ENCODE assay signal across 21 cellular contexts in genomic region chr7:111088328-111088727, GRCh38. TPM values are rescaled to one million over a fixed set of nuclear protein-coding genes. Genes with fewer than 3 reads are reported as not detected.
DNase-seq lines count a peak whose midpoint lies in the region; ATAC-seq and TF ChIP-seq lines count a peak whose summit lies in the region.
"Had no signal": no experiment of that assay in that cellular context is flagged by ENCODE, and none has a peak within 500 bp of the region (broad histone marks: within the 10 kb centered on the region; RNA-seq: fewer than 3 reads in every experiment).

No MANE protein-coding gene starts in this region.

- no peaks in the 10 kb centered on the region for H3K27me3 ChIP-seq in SK-N-SH (ENCODE audit: insufficient read depth)

- H3F3A ChIP-seq in SK-N-SH (replicated peaks; ENCODE audit: insufficient read depth), result peaks cover 4% of the 10 kb centered on the region

- peaks cover 5 to 8% of the 10 kb centered on the region in 2 experiments; a peak in 2 of 4 replicates for H3K4me1 ChIP-seq in SK-N-SH (ENCODE audit: control insufficient read depth in 1 of 2, insufficient read depth in 2 of 2, low read depth in 1 of 2, low read length in 1 of 2)

- H2AFZ ChIP-seq in SK-N-SH (ENCODE audit: low read depth), result no peak overlapping the region

- no peak overlapping the region for H3K27ac ChIP-seq in SK-N-SH (ENCODE audit: low read depth in 2 of 2, low read length in 1 of 2)
- H3K27ac ChIP-seq: 22Rv1 had no signal

- no peak overlapping the region for H3K4me3 Mint-ChIP-seq in activated naive CD4-positive, alpha-beta T cell treated with anti-CD3 and anti-CD28 coated beads, Interleukin-2, amount 10 ng/mL, durations not matched to agents 7 days and 5 days
- H3K4me3 Mint-ChIP-seq in activated T-helper 2 cell treated with anti-CD3 and anti-CD28 coated beads, Interferon-gamma antibody, Interleukin-2, Interleukin-4, amounts not matched to agents 10 μg/mL and 5 μg/mL and 100 μg/mL, durations not matched to agents 14 hours and 24 hours and 36 hours (ENCODE audit: low read depth), result no peak overlapping the region
- peak overlapping the region; percentile 30 to 62 for H3K4me3 Mint-ChIP-seq in stimulated activated naive CD8-positive, alpha-beta T cell treated with anti-CD3 and anti-CD28 coated beads, Interleukin-15, amount 100 ng/mL, for 72 hours
- H3K4me3 Mint-ChIP-seq: B cell; CD4-positive, CD25-positive, alpha-beta regulatory T cell had no signal

- H3K9me2 ChIP-seq in SK-N-SH, result no peaks in the 10 kb centered on the region

- peaks cover 60% of the 10 kb centered on the region for H3K4me1 Mint-ChIP-seq in activated naive CD4-positive, alpha-beta T cell treated with anti-CD3 and anti-CD28 coated beads, Interleukin-2, amount 10 ng/mL, durations not matched to agents 7 days and 5 days
- H3K4me1 Mint-ChIP-seq in activated T-helper 2 cell treated with anti-CD3 and anti-CD28 coated beads, Interferon-gamma antibody, Interleukin-2, Interleukin-4, amounts not matched to agents 10 μg/mL and 5 μg/mL and 100 μg/mL, durations not matched to agents 14 hours and 24 hours and 36 hours (ENCODE audit: low read depth), result peaks cover 72% of the 10 kb centered on the region
- peaks cover 60% of the 10 kb centered on the region for H3K4me1 Mint-ChIP-seq in stimulated activated naive CD8-positive, alpha-beta T cell treated with anti-CD3 and anti-CD28 coated beads, Interleukin-15, amount 100 ng/mL, for 72 hours

- TF ChIP-seq RAD21 in SK-N-SH (IDR thresholded peaks at IDR 0.05; ENCODE audit: low read length), result no peak

- H3K4me3 ChIP-seq in SK-N-SH (ENCODE audit: low read depth in 2 of 2, low read length in 1 of 2), result no peak overlapping the region

- CTCF ChIA-PET in SK-N-SH (lab: Yijun Ruan, JAX), result no interaction called here
- CTCF ChIA-PET in activated naive CD4-positive, alpha-beta T cell treated with anti-CD3 and anti-CD28 coated beads, Interleukin-2, amount 10 ng/mL, durations not matched to agents 7 days and 5 days (lab: Charles Lee), result interaction anchor here (1.0 to 1.4 kb wide), 2 partner anchors 10 to 59 kb away, joined by 3 read pairs; no protein-coding TSS in a partner anchor

- no peak overlapping the region for H3K9ac ChIP-seq in SK-N-SH

- 96% methylated on average over 1 of the region's 1 CpG for WGBS in SK-N-SH (ENCODE audit: low lambda C conversion rate)

- H3K9me3 Mint-ChIP-seq in activated naive CD4-positive, alpha-beta T cell treated with anti-CD3 and anti-CD28 coated beads, Interleukin-2, amount 10 ng/mL, durations not matched to agents 7 days and 5 days, result peaks cover 5% of the 10 kb centered on the region
- peaks cover 9% of the 10 kb centered on the region for H3K9me3 Mint-ChIP-seq in activated T-helper 2 cell treated with anti-CD3 and anti-CD28 coated beads, Interferon-gamma antibody, Interleukin-2, Interleukin-4, amounts not matched to agents 10 μg/mL and 5 μg/mL and 100 μg/mL, durations not matched to agents 14 hours and 24 hours and 36 hours
- H3K9me3 Mint-ChIP-seq in stimulated activated naive CD8-positive, alpha-beta T cell treated with anti-CD3 and anti-CD28 coated beads, Interleukin-15, amount 100 ng/mL, for 72 hours, result peaks cover 0 to 4% of the 10 kb centered on the region in 2 donors
- H3K9me3 Mint-ChIP-seq: CD4-positive, CD25-positive, alpha-beta regulatory T cell had no signal

- peak overlapping the region; percentile 33 for H3K27ac Mint-ChIP-seq in activated naive CD4-positive, alpha-beta T cell treated with anti-CD3 and anti-CD28 coated beads, Interleukin-2, amount 10 ng/mL, durations not matched to agents 7 days and 5 days
- peak overlapping the region; percentile 73 for H3K27ac Mint-ChIP-seq in activated T-helper 2 cell treated with anti-CD3 and anti-CD28 coated beads, Interferon-gamma antibody, Interleukin-2, Interleukin-4, amounts not matched to agents 10 μg/mL and 5 μg/mL and 100 μg/mL, durations not matched to agents 14 hours and 24 hours and 36 hours
- peak overlapping the region in 1 of 2 donors; percentile 91 for H3K27ac Mint-ChIP-seq in stimulated activated naive CD8-positive, alpha-beta T cell treated with anti-CD3 and anti-CD28 coated beads, Interleukin-15, amount 100 ng/mL, for 72 hours
- H3K27ac Mint-ChIP-seq: B cell; CD4-positive, CD25-positive, alpha-beta regulatory T cell had no signal

- POLR2A ChIA-PET in SK-N-SH (lab: Yijun Ruan, JAX), result no interaction called here

- peaks cover 3% of the 10 kb centered on the region for H3K27me3 Mint-ChIP-seq in activated naive CD4-positive, alpha-beta T cell treated with anti-CD3 and anti-CD28 coated beads, Interleukin-2, amount 10 ng/mL, durations not matched to agents 7 days and 5 days
- no peaks in the 10 kb centered on the region for H3K27me3 Mint-ChIP-seq in activated T-helper 2 cell treated with anti-CD3 and anti-CD28 coated beads, Interferon-gamma antibody, Interleukin-2, Interleukin-4, amounts not matched to agents 10 μg/mL and 5 μg/mL and 100 μg/mL, durations not matched to agents 14 hours and 24 hours and 36 hours (ENCODE audit: low read depth)
- no peaks in the 10 kb centered on the region for H3K27me3 Mint-ChIP-seq in stimulated activated naive CD8-positive, alpha-beta T cell treated with anti-CD3 and anti-CD28 coated beads, Interleukin-15, amount 100 ng/mL, for 72 hours
- H3K27me3 Mint-ChIP-seq: B cell; CD4-positive, CD25-positive, alpha-beta regulatory T cell had no signal

- no peak for DNase-seq in SK-N-SH
- DNase-seq in activated naive CD4-positive, alpha-beta T cell treated with anti-CD3 and anti-CD28 coated beads, Interleukin-2, amount 10 ng/mL, durations not matched to agents 7 days and 5 days, result no peak
- DNase-seq in activated naive CD4-positive, alpha-beta T cell (lab: John Stamatoyannopoulos, UW), result no peak
- no peak for DNase-seq in activated T-helper 2 cell treated with anti-CD3 and anti-CD28 coated beads, Interferon-gamma antibody, Interleukin-2, Interleukin-4, amounts not matched to agents 10 μg/mL and 5 μg/mL and 100 μg/mL, durations not matched to agents 14 hours and 24 hours and 36 hours (ENCODE audit: low spot score)
- DNase-seq in stimulated activated naive CD8-positive, alpha-beta T cell treated with anti-CD3 and anti-CD28 coated beads, Interleukin-15, amount 100 ng/mL, for 72 hours, result no peak
- DNase-seq in ureter (ENCODE audit: low spot score), result no peak
- DNase-seq: Calu3; CD4-positive, CD25-positive, alpha-beta regulatory T cell; DMS53; H7; IMR-90; Kasumi-1; MM.1S; NCI-H1092 treated with DMSO at 0.1 percent for 48 hours; NCI-H2081 treated with DMSO at 0.1 percent for 48 hours; NCI-H524 had no signal

- H3K36me3 ChIP-seq in SK-N-SH (replicated peaks in 1 of 2; ENCODE audit: control insufficient read depth in 1 of 2, insufficient read depth in 2 of 2, low read length in 1 of 2), result no peaks in the 10 kb centered on the region

- no peaks in the 10 kb centered on the region for H4K20me1 ChIP-seq in SK-N-SH (ENCODE audit: insufficient read depth)

- H3K79me2 ChIP-seq in SK-N-SH (ENCODE audit: insufficient read depth), result no peaks in the 10 kb centered on the region

- H3K4me2 ChIP-seq in SK-N-SH, result no peak overlapping the region

- peaks cover 7% of the 10 kb centered on the region; the same call in 1 of the 2 replicates for H3K9me3 ChIP-seq in SK-N-SH

- TF ChIP-seq EP300 in SK-N-SH (IDR thresholded peaks at IDR 0.05; ENCODE audit: borderline replicate concordance in 1 of 2, low read depth in 1 of 2, low read length in 1 of 2), result no peak

- intact Hi-C loops in activated T-helper 2 cell treated with anti-CD3 and anti-CD28 coated beads, Interferon-gamma antibody, Interleukin-2, Interleukin-4, amounts not matched to agents 10 μg/mL and 5 μg/mL and 100 μg/mL, durations not matched to agents 14 hours and 24 hours and 36 hours (cut with micrococcal nuclease), result loop anchor here (5.0 kb wide), 1 partner anchor 316 kb away; no protein-coding TSS in a partner anchor

- H3K36me3 Mint-ChIP-seq in activated naive CD4-positive, alpha-beta T cell treated with anti-CD3 and anti-CD28 coated beads, Interleukin-2, amount 10 ng/mL, durations not matched to agents 7 days and 5 days, result peaks cover 43% of the 10 kb centered on the region
- H3K36me3 Mint-ChIP-seq in activated T-helper 2 cell treated with anti-CD3 and anti-CD28 coated beads, Interferon-gamma antibody, Interleukin-2, Interleukin-4, amounts not matched to agents 10 μg/mL and 5 μg/mL and 100 μg/mL, durations not matched to agents 14 hours and 24 hours and 36 hours (ENCODE audit: low read depth), result peaks cover 22% of the 10 kb centered on the region
- H3K36me3 Mint-ChIP-seq: CD4-positive, CD25-positive, alpha-beta regulatory T cell had no signal

- TF ChIP-seq CTCF in SK-N-SH (IDR thresholded peaks at IDR 0.05), result no peak

- no peak for ATAC-seq in SK-N-SH treated with all-trans-retinoic acid at 6 μM for 48 hours
- ATAC-seq in stimulated activated naive CD8-positive, alpha-beta T cell treated with anti-CD3 and anti-CD28 coated beads, Interleukin-15, amount 100 ng/mL, for 72 hours, result no peak
- ATAC-seq in HG03439 (IDR thresholded peaks at IDR 0.05; ENCODE audit: unreplicated experiment), result no peak

TF ChIP-seq in SK-N-SH treated with all-trans-retinoic acid at 6 μM for 48 hours, 23 proteins besides CTCF, POLR2A, EP300 and RAD21:
- TF ChIP-seq BACH2 (CRISPR knock-in tag; IDR thresholded peaks at IDR 0.05; ENCODE audit: borderline replicate concordance), result 0 out of 2 replicates have a peak, but pooled peaks have one; percentile 16
- TF ChIP-seq SNAI2 (CRISPR knock-in tag; IDR thresholded peaks at IDR 0.05), result no peak

TF ChIP-seq in SK-N-SH, 30 proteins besides CTCF, POLR2A, EP300 and RAD21 (continues in another document):
- no peak for TF ChIP-seq ELF1 (IDR thresholded peaks at IDR 0.05)

RNA-seq across cellular contexts. Expression of gene LRRN3, which starts 2.6 kb away (rescaled TPM):
- 2.1 and 4.1 TPM in 2 replicates for polyA plus RNA-seq in SK-N-SH (2012; rRNA removed)
- 5.1 and 6.0 TPM in 2 replicates for polyA plus RNA-seq in SK-N-SH (2012; cell fraction: cytosol; rRNA removed)
- 1.3 and 2.1 TPM in 2 replicates for polyA plus RNA-seq in SK-N-SH (2012; cell fraction: nucleus; rRNA removed)
- total RNA-seq in activated T-helper 2 cell treated with anti-CD3 and anti-CD28 coated beads, Interferon-gamma antibody, Interleukin-2, Interleukin-4, amounts not matched to agents 10 μg/mL and 5 μg/mL and 100 μg/mL, durations not matched to agents 14 hours and 24 hours and 36 hours, result 28.0 and 29.4 TPM in 2 replicates
- 1.2 TPM for total RNA-seq in ureter
- total RNA-seq: Calu3, HT1080 had no signal

Comparison
In these comparisons a context has a peak if more than half of its experiments do, and no peak if none do; other contexts are left out.
1. H3K4me3 Mint-ChIP-seq: peak in stimulated activated naive CD8-positive, alpha-beta T cell treated with anti-CD3 and anti-CD28 coated beads, Interleukin-15, amount 100 ng/mL, for 72 hours (2 of 2); none in activated naive CD4-positive, alpha-beta T cell treated with anti-CD3 and anti-CD28 coated beads, Interleukin-2, amount 10 ng/mL, durations not matched to agents 7 days and 5 days (single experiment) and activated T-helper 2 cell treated with anti-CD3 and anti-CD28 coated beads, Interferon-gamma antibody, Interleukin-2, Interleukin-4, amounts not matched to agents 10 μg/mL and 5 μg/mL and 100 μg/mL, durations not matched to agents 14 hours and 24 hours and 36 hours (single experiment).
2. RNA of gene LRRN3, which starts 2.6 kb away (total RNA-seq): 28.0 to 29.4 TPM in activated T-helper 2 cell treated with anti-CD3 and anti-CD28 coated beads, Interferon-gamma antibody, Interleukin-2, Interleukin-4, amounts not matched to agents 10 μg/mL and 5 μg/mL and 100 μg/mL, durations not matched to agents 14 hours and 24 hours and 36 hours; 1.2 TPM in ureter (single experiment); every median in the first group is over 10 times any median in the second.